ENCODE assay signal across 2 cellular contexts in the genomic region with DNA sequence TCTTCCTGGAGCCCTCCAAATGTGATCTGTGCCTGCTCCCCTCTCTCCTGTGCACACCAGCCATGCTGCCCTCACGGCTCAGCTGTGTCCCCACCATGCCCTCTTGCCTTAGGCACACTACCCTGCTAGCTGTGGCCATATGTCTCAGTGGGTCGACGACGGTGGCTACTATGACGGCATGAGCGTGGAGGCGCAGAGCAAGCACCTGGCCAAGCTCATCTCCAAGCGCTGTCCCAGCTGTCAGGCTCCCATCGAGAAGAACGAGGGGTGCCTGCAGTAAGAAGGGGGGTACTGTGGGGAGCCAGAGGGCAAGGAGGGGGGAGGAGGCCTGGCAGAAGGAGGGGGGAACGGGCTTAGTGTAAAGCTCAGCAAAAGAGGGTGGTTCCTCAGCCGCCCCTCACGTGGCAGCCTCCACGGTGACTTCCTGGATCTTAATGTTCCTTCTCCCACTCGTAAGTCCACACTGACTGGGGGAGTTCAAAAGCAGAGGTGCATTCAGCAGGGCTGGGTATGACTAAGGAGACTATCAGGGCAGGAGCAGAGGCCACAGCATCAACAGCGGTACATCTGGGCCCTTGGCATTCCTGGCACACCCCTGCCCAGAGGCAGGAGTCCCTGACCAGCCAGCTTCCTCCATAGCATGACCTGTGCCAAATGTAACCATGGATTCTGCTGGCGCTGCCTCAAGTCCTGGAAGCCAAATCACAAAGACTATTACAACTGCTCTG.
TF ChIP-seq lines count a peak whose summit lies in the region.

No MANE protein-coding gene starts in this region.

TF ChIP-seq in GM23338, 12 proteins besides CTCF, POLR2A, EP300 and RAD21:
- no peak for TF ChIP-seq NANOG (IDR thresholded peaks at IDR 0.05; ENCODE audit: borderline replicate concordance)

TF ChIP-seq in HepG2, 621 proteins besides CTCF, POLR2A, EP300 and RAD21:
- TF ChIP-seq ZNF776 (CRISPR knock-in tag; IDR thresholded peaks at IDR 0.05), result no peak
- TF ChIP-seq, protein P1, sequence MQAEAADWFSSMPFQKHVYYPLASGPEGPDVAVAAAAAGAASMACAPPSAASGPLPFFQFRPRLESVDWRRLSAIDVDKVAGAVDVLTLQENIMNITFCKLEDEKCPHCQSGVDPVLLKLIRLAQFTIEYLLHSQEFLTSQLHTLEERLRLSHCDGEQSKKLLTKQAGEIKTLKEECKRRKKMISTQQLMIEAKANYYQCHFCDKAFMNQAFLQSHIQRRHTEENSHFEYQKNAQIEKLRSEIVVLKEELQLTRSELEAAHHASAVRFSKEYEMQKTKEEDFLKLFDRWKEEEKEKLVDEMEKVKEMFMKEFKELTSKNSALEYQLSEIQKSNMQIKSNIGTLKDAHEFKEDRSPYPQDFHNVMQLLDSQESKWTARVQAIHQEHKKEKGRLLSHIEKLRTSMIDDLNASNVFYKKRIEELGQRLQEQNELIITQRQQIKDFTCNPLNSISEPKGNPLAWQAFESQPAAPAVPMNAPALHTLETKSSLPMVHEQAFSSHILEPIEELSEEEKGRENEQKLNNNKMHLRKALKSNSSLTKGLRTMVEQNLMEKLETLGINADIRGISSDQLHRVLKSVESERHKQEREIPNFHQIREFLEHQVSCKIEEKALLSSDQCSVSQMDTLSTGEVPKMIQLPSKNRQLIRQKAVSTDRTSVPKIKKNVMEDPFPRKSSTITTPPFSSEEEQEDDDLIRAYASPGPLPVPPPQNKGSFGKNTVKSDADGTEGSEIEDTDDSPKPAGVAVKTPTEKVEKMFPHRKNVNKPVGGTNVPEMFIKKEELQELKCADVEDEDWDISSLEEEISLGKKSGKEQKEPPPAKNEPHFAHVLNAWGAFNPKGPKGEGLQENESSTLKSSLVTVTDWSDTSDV (CRISPR knock-in tag; IDR thresholded peaks at IDR 0.05), result 0 out of 2 replicates have a peak, but pooled peaks have one; percentile 18
